In genomic region chr10:36801660-36802059, GRCh38 we compare ENCODE assay signal across 1 cellular context.
TF ChIP-seq lines count a peak whose summit lies in the region.

No MANE protein-coding gene starts in this region.

TF ChIP-seq in SK-N-SH, 30 proteins besides CTCF, POLR2A, EP300 and RAD21 (continued from another document):
- TF ChIP-seq PBX3 (IDR thresholded peaks at IDR 0.05) (no peak), NRF1 (IDR thresholded peaks at IDR 0.05; ENCODE audit: low read depth, low read length) (no peak), GATA2 (CRISPR knock-in tag; IDR thresholded peaks at IDR 0.05) (no peak)
